ENCODE assay signal across 1 cellular context in the genomic region with DNA sequence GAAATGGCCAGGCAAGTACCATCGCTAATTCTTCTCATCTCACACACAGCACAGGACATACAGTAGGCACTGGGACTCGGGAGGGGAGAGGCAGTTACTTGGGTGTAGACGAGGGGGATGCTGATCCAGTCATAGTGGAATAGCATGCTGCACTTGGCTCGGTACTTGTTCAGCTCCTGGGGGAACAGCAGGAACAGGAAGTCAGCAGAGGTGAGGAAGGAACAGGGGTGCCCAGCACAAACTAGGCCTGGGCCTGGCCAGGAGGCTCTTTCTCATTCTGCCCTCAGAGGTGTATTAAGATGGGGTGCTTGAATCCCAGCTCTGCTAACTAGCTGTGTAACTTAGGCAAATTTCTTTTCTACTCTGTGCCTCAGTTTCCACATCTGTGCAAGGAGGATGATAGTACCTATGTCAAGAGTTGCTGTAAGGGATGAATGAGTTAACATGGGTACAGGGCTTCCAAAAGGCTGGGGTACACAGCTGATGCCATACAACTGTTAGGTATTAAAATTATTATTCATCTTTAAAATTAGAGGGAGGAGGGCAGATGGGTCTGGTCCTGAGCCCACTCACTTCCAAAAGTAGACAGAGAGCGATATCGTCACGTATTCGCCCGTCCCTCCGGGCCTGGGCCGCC.
TF ChIP-seq lines count a peak whose summit lies in the region.

No MANE protein-coding gene starts in this region.

TF ChIP-seq in SK-N-SH, 30 proteins besides CTCF, POLR2A, EP300 and RAD21:
- TF ChIP-seq FOSL2 (IDR thresholded peaks at IDR 0.05; ENCODE audit: borderline replicate concordance, low read depth) (no peak), MEF2A (IDR thresholded peaks at IDR 0.05; ENCODE audit: borderline replicate concordance, low read depth) (no peak), JUND (IDR thresholded peaks at IDR 0.05) (no peak), ELF1 (IDR thresholded peaks at IDR 0.05) (no peak), TAF1 (IDR thresholded peaks at IDR 0.05; ENCODE audit: borderline replicate concordance, low read depth, low read length) (no peak), RXRA (IDR thresholded peaks at IDR 0.05; ENCODE audit: borderline replicate concordance, low read depth) (no peak), YY1 (IDR thresholded peaks at IDR 0.05; ENCODE audit: low read depth) (no peak)
- TF ChIP-seq, protein P1, sequence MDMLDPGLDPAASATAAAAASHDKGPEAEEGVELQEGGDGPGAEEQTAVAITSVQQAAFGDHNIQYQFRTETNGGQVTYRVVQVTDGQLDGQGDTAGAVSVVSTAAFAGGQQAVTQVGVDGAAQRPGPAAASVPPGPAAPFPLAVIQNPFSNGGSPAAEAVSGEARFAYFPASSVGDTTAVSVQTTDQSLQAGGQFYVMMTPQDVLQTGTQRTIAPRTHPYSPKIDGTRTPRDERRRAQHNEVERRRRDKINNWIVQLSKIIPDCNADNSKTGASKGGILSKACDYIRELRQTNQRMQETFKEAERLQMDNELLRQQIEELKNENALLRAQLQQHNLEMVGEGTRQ (IDR thresholded peaks at IDR 0.05; ENCODE audit: borderline replicate concordance, low read depth, low read length): no peak
